In genomic region chr7:7969306-7970112, GRCh38 we compare ENCODE assay signal across 8 cellular contexts. TPM values are rescaled to one million over a fixed set of nuclear protein-coding genes. Genes with fewer than 3 reads are reported as not detected.
DNase-seq lines count a peak whose midpoint lies in the region; ATAC-seq and TF ChIP-seq lines count a peak whose summit lies in the region.

No MANE protein-coding gene starts in this region.

- TF ChIP-seq CTCF in coronary artery (IDR thresholded peaks at IDR 0.05) (no peak), right lobe of liver (IDR thresholded peaks at IDR 0.05) (peak in 3 of 4 donors; percentile 6 to 17 (median 10))

- no peak for TF ChIP-seq POLR2A in right lobe of liver (IDR thresholded peaks at IDR 0.05)

- ATAC-seq in GM21423 (IDR thresholded peaks at IDR 0.05; ENCODE audit: unreplicated experiment), result peak; percentile 2
- ATAC-seq in right lobe of liver, result peak in 3 of 4 donors; percentile 4 to 12 (median 6)
- no peak for ATAC-seq in HG03469 (IDR thresholded peaks at IDR 0.05; ENCODE audit: unreplicated experiment)

- intact Hi-C loops in right lobe of liver (cut with DNase I), result no loop called here

- under 1% methylated on average over 23 of the region's 91 CpGs for WGBS in right lobe of liver (ENCODE audit: insufficient coverage, low coverage, low lambda C conversion rate, missing lambda C conversion rate)

- H3K27me3 ChIP-seq in right lobe of liver, result no peaks in the 10 kb centered on the region

- H3K4me1 ChIP-seq in right lobe of liver, result peaks cover 0 to 6% (median 0%) of the 10 kb centered on the region in 4 donors

- H3K36me3 ChIP-seq in right lobe of liver, result no peaks in the 10 kb centered on the region

- H3K4me3 ChIP-seq in coronary artery (peak overlapping the region; percentile 95), right lobe of liver (peak overlapping the region; percentile 94 to 99 (median 98))

- peak; percentile 51 for DNase-seq in COR-L47 (lab: John Stamatoyannopoulos, UW)
- DNase-seq in NCI-H146 treated with DMSO at 0.1 percent for 48 hours (lab: John Stamatoyannopoulos, UW; ENCODE audit: unreplicated experiment), result peak; percentile 39
- peak; percentile 32 for DNase-seq in activated CD4-positive, alpha-beta T cell treated with anti-CD3 and anti-CD28 coated beads for 1 hour
- DNase-seq in coronary artery (ENCODE audit: low spot score), result peak; percentile 76
- peak; percentile 39 to 67 (median 58) for DNase-seq in right lobe of liver
- peak; percentile 20 to 30 for DNase-seq in stimulated activated CD4-positive, alpha-beta T cell treated with anti-CD3 and anti-CD28 coated beads, Interleukin-4, amount 100 ng/mL, for 48 hours (ENCODE audit: low read depth in 2 of 2)

- peak overlapping the region; percentile 96 to 97 for H3K27ac ChIP-seq in coronary artery
- peak overlapping the region; percentile 97 to 99 (median 99) for H3K27ac ChIP-seq in right lobe of liver

- no peaks in the 10 kb centered on the region for H3K9me3 ChIP-seq in right lobe of liver

RNA-seq across cellular contexts. Expression of gene GLCCI1, which starts 0.9 kb away (rescaled TPM):
- 10 to 100 TPM in 1 of 6 experiments, 1 to 10 TPM in 5; 2.4 to 11.1 (median 5.0) TPM for total RNA-seq in right lobe of liver

Comparison
In these comparisons a context has a peak if more than half of its experiments do, and no peak if none do; other contexts are left out.
1. DNase-seq: peak in every context shown above with its lines; median percentile 76 in coronary artery; 58 in right lobe of liver; 51 in COR-L47; 39 in NCI-H146 treated with DMSO at 0.1 percent for 48 hours; 32 in activated CD4-positive, alpha-beta T cell treated with anti-CD3 and anti-CD28 coated beads for 1 hour; 25 in stimulated activated CD4-positive, alpha-beta T cell treated with anti-CD3 and anti-CD28 coated beads, Interleukin-4, amount 100 ng/mL, for 48 hours.